Comparison of ENCODE assay signal across 18 cellular contexts in the genomic region with DNA sequence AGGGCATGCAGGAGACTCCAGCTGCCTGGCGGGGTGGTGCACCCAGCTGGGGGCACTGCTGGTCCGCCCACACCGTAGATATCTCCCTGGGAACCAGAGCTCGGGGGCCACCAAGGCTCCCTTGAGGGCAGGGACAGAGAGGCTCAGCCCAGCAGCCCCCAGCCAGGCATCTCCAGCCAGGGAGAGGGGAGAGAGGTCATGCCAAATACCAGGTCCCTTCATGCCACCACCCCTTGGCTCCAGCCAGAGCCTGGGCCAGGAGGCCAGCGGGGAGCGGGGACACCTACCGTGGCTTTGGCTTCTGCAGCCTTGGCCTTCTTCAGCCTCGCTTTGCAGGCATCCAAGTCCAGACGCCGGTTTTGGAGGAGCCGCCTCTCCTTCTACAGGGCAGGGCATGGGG.
"Had no signal": no experiment of that assay in that cellular context is flagged by ENCODE, and none has a peak within 500 bp of the region (broad histone marks: within the 10 kb centered on the region; RNA-seq: fewer than 3 reads in every experiment).

No MANE protein-coding gene starts in this region.

- H3K9me3 ChIP-seq: colonic mucosa, lower lobe of right lung, neutrophil, prostate gland, right atrium auricular region, stomach, thyroid gland had no signal

- H3K27me3 ChIP-seq: colonic mucosa, neutrophil, right atrium auricular region, stomach, thyroid gland had no signal

- DNase-seq: colonic mucosa; dermis blood vessel endothelial cell; effector memory CD8-positive, alpha-beta T cell; left ventricle myocardium superior; lower lobe of right lung; natural killer cell; stimulated activated CD4-positive, alpha-beta T cell treated with anti-CD3 and anti-CD28 coated beads, Interleukin-12 subunit alpha, Interleukin-12 subunit beta, amount 100 ng/mL, for 4 hours; stimulated activated CD4-positive, alpha-beta T cell treated with anti-CD3 and anti-CD28 coated beads, Interleukin-1b, Interleukin-23, amount 100 ng/mL, for 48 hours; stimulated activated CD4-positive, alpha-beta T cell treated with anti-CD3 and anti-CD28 coated beads, Interleukin-4, amount 100 ng/mL, for 1 hour; stimulated activated CD8-positive, alpha-beta memory T cell treated with anti-CD3 and anti-CD28 coated beads, Interleukin-4, amount 100 ng/mL, for 48 hours; stimulated activated naive CD4-positive, alpha-beta T cell treated with Interleukin-2 at 50 U/mL for 16 hours; stomach; thyroid gland; trophoblast cell had no signal

- H3K27ac ChIP-seq: colonic mucosa, lower lobe of right lung, neutrophil, prostate gland, right atrium auricular region, stomach, thyroid gland had no signal

- H3K4me1 ChIP-seq: colonic mucosa, lower lobe of right lung, prostate gland, right atrium auricular region, stomach, thyroid gland had no signal

- H3K4me3 ChIP-seq: colonic mucosa, lower lobe of right lung, prostate gland, right atrium auricular region, smooth muscle cell, stomach, thyroid gland had no signal

- H3K4me2 ChIP-seq: smooth muscle cell had no signal
